In the genomic region with DNA sequence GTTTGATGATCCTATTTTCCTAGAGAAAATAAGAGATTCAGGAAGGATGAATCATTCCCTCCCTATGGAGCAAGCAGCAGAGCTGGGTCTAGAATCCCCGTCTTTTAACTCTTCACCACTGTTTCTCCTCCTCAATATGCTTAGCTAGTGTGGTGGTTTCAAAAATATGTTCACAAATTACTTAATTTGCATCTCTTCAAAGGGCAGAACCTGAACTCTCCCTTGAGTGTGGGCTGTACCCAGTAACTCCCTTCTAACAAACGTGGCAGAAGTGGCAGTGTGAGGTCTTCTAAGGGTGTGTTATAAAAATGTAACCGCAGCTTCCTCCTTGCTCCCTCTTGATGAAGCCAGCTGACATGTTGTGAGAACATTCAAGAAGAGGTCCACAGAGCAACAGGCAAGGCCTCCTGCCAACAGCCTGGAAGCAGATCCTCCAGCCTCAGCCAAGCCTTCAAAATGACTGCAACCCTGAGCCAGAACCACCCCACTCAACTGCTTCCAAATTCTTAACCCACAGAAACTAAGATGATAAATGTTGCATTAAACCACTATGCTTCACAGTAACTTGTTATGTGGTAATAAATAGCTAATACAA, we compare ENCODE assay signal across 1 cellular context.
TF ChIP-seq lines count a peak whose summit lies in the region.

No MANE protein-coding gene starts in this region.

TF ChIP-seq in GM23338, 12 proteins besides CTCF, POLR2A, EP300 and RAD21 (continued from another document):
- TF ChIP-seq REST (IDR thresholded peaks at IDR 0.05; ENCODE audit: unreplicated experiment) = no peak
- TF ChIP-seq EZH2phosphoT487 (IDR thresholded peaks at IDR 0.05; ENCODE audit: unreplicated experiment) = no peak
- TF ChIP-seq JUNB (IDR thresholded peaks at IDR 0.05; ENCODE audit: unreplicated experiment) = no peak
- no peak for TF ChIP-seq STAT1 (IDR thresholded peaks at IDR 0.05; ENCODE audit: unreplicated experiment)
- TF ChIP-seq, protein P1, sequence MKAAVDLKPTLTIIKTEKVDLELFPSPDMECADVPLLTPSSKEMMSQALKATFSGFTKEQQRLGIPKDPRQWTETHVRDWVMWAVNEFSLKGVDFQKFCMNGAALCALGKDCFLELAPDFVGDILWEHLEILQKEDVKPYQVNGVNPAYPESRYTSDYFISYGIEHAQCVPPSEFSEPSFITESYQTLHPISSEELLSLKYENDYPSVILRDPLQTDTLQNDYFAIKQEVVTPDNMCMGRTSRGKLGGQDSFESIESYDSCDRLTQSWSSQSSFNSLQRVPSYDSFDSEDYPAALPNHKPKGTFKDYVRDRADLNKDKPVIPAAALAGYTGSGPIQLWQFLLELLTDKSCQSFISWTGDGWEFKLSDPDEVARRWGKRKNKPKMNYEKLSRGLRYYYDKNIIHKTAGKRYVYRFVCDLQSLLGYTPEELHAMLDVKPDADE (IDR thresholded peaks at IDR 0.05) = no peak
- no peak for TF ChIP-seq ZNF114 (CRISPR knock-in tag; IDR thresholded peaks at IDR 0.05)
